22 cellular contexts compared by ENCODE assay signal in genomic region chr5:3350781-3351180, GRCh38.
"Had no signal": no experiment of that assay in that cellular context is flagged by ENCODE, and none has a peak within 500 bp of the region (broad histone marks: within the 10 kb centered on the region; RNA-seq: fewer than 3 reads in every experiment).

No MANE protein-coding gene starts in this region.

- ATAC-seq: activated T-cell treated with anti-CD3 and anti-CD28 coated beads, Interleukin-2, amount 50 U/mL, for 72 hours had no signal

- H3K36me3 ChIP-seq: brain microvascular endothelial cell, cardiac muscle cell, Peyer's patch had no signal

- H3K27ac ChIP-seq: brain microvascular endothelial cell, cardiac muscle cell, KMS-11, Peyer's patch, RWPE1, VCaP had no signal

- H3K4me1 ChIP-seq: Peyer's patch had no signal

- H3K4me3 ChIP-seq: cardiac muscle cell, Peyer's patch had no signal

- DNase-seq: activated CD4-positive, alpha-beta memory T cell treated with anti-CD3 and anti-CD28 coated beads for 36 hours; activated CD4-positive, alpha-beta T cell treated with anti-CD3 and anti-CD28 coated beads, Interleukin-2, amount 10 ng/mL, durations not matched to agents 7 days and 5 days; activated CD4-positive, CD25-positive, alpha-beta regulatory T cell; activated gamma-delta T cell treated with Interleukin-2 at 50 U/mL for 16 hours; activated naive CD4-positive, alpha-beta T cell treated with anti-CD3 and anti-CD28 coated beads, Interleukin-2, amount 10 ng/mL, durations not matched to agents 7 days and 5 days; activated naive CD8-positive, alpha-beta T cell treated with anti-CD3 and anti-CD28 coated beads for 36 hours; activated T-cell treated with anti-CD3 and anti-CD28 coated beads, Interleukin-2, amount 50 U/mL, for 72 hours; brain microvascular endothelial cell; NCI-H1092; NCI-H1417; NCI-H1930; NCI-H2107; NCI-H2171 treated with DMSO at 0.1 percent for 48 hours; NCI-H226; NCI-H526 treated with DMSO at 0.1 percent for 48 hours; Peyer's patch; SHP77; T-helper 1 cell had no signal

- H3K9me3 ChIP-seq: Peyer's patch had no signal

- H3K27me3 ChIP-seq: brain microvascular endothelial cell, cardiac muscle cell, Peyer's patch had no signal
